In genomic region chr11:113856966-113857759, GRCh38 we compare ENCODE assay signal across 25 cellular contexts. TPM values are rescaled to one million over a fixed set of nuclear protein-coding genes. Genes with fewer than 3 reads are reported as not detected.
"Had no signal": no experiment of that assay in that cellular context is flagged by ENCODE, and none has a peak within 500 bp of the region (broad histone marks: within the 10 kb centered on the region; RNA-seq: fewer than 3 reads in every experiment).

No MANE protein-coding gene starts in this region.

- DNase-seq: activated CD4-positive, alpha-beta T cell treated with anti-CD3 and anti-CD28 coated beads for 48 hours; activated CD8-positive, alpha-beta memory T cell treated with anti-CD3 and anti-CD28 coated beads, Interleukin-2, amount 10 ng/mL, durations not matched to agents 7 days and 5 days; activated CD8-positive, alpha-beta T cell treated with anti-CD3 and anti-CD28 coated beads for 36 hours; activated gamma-delta T cell treated with Interleukin-2 at 50 U/mL for 16 hours; adrenal gland; brain microvascular endothelial cell; central memory CD4-positive, alpha-beta T cell; effector memory CD4-positive, alpha-beta T cell; heart left ventricle; naive thymus-derived CD4-positive, alpha-beta T cell; retina; stimulated activated CD4-positive, alpha-beta T cell treated with anti-CD3 and anti-CD28 coated beads, Interleukin-4, amount 100 ng/mL, for 24 hours; stimulated activated naive CD4-positive, alpha-beta T cell treated with Interleukin-2 at 50 U/mL for 16 hours; upper lobe of left lung had no signal

- H3K27me3 Mint-ChIP-seq: activated CD8-positive, alpha-beta memory T cell treated with anti-CD3 and anti-CD28 coated beads, Interleukin-2, amount 10 ng/mL, durations not matched to agents 7 days and 5 days; activated CD8-positive, alpha-beta T cell treated with anti-CD3 and anti-CD28 coated beads for 36 hours; activated naive CD8-positive, alpha-beta T cell; naive thymus-derived CD4-positive, alpha-beta T cell had no signal

- H3K4me3 ChIP-seq: adrenal gland, ascending aorta, esophagus muscularis mucosa, heart left ventricle, upper lobe of left lung had no signal

- H3K9me3 Mint-ChIP-seq: activated CD8-positive, alpha-beta T cell treated with anti-CD3 and anti-CD28 coated beads for 36 hours; naive thymus-derived CD4-positive, alpha-beta T cell had no signal

- H3K27ac ChIP-seq: adrenal gland, ascending aorta, brain microvascular endothelial cell, esophagus muscularis mucosa, upper lobe of left lung had no signal

- H3K9me3 ChIP-seq: adrenal gland, ascending aorta, esophagus muscularis mucosa, heart left ventricle, upper lobe of left lung had no signal

- H3K36me3 ChIP-seq: brain microvascular endothelial cell had no signal

- H3K27me3 ChIP-seq: adrenal gland, ascending aorta, brain microvascular endothelial cell, esophagus muscularis mucosa, heart left ventricle, upper lobe of left lung had no signal

- H3K4me3 Mint-ChIP-seq: activated CD8-positive, alpha-beta memory T cell treated with anti-CD3 and anti-CD28 coated beads, Interleukin-2, amount 10 ng/mL, durations not matched to agents 7 days and 5 days; activated CD8-positive, alpha-beta T cell treated with anti-CD3 and anti-CD28 coated beads for 36 hours; activated naive CD8-positive, alpha-beta T cell; naive thymus-derived CD4-positive, alpha-beta T cell had no signal

- H3K27ac Mint-ChIP-seq: activated CD8-positive, alpha-beta memory T cell treated with anti-CD3 and anti-CD28 coated beads, Interleukin-2, amount 10 ng/mL, durations not matched to agents 7 days and 5 days; activated CD8-positive, alpha-beta T cell treated with anti-CD3 and anti-CD28 coated beads for 36 hours; activated naive CD8-positive, alpha-beta T cell; naive thymus-derived CD4-positive, alpha-beta T cell had no signal

- ATAC-seq: activated CD8-positive, alpha-beta memory T cell treated with anti-CD3 and anti-CD28 coated beads, Interleukin-2, amount 10 ng/mL, durations not matched to agents 7 days and 5 days; activated CD8-positive, alpha-beta T cell treated with anti-CD3 and anti-CD28 coated beads for 36 hours; left lobe of liver; naive thymus-derived CD4-positive, alpha-beta T cell had no signal

- H3K4me1 ChIP-seq: adrenal gland, ascending aorta had no signal

RNA-seq across cellular contexts. Expression of gene HTR3B, which starts 47.4 kb away (rescaled TPM):
- total RNA-seq: activated CD8-positive, alpha-beta memory T cell treated with anti-CD3 and anti-CD28 coated beads, Interleukin-2, amount 10 ng/mL, durations not matched to agents 7 days and 5 days; activated CD8-positive, alpha-beta T cell treated with anti-CD3 and anti-CD28 coated beads for 36 hours; adrenal gland; ascending aorta; dermis microvascular lymphatic vessel endothelial cell; esophagus muscularis mucosa; heart left ventricle; left lobe of liver; lung microvascular endothelial cell; naive thymus-derived CD4-positive, alpha-beta T cell; osteoblast; posterior vena cava; subcutaneous adipose tissue; T-helper 1 cell treated with Interleukin-12 subunit alpha and Interleukin-12 subunit beta and Interleukin-4 antibody, amounts not matched to agents 30 ng/mL and 1 ng/mL, for 36 hours; upper lobe of left lung had no signal
- polyA plus RNA-seq: adrenal gland; heart left ventricle; keratinocyte; naive thymus-derived CD4-positive, alpha-beta T cell had no signal
